In genomic region chr22:24141586-24141985, GRCh38 we compare ENCODE assay signal across 8 cellular contexts. TPM values are rescaled to one million over a fixed set of nuclear protein-coding genes. Genes with fewer than 3 reads are reported as not detected.
A peak's percentile ranks its signal among the peaks of the same experiment; 100 is the strongest.
DNase-seq lines count a peak whose midpoint lies in the region; ATAC-seq and TF ChIP-seq lines count a peak whose summit lies in the region.
"Had no signal": no experiment of that assay in that cellular context is flagged by ENCODE, and none has a peak within 500 bp of the region (broad histone marks: within the 10 kb centered on the region; RNA-seq: fewer than 3 reads in every experiment).

No MANE protein-coding gene starts in this region.

- DNase-seq in HFFc6 (peak; percentile 32), brain microvascular endothelial cell (no peak), Right ventricle myocardium superior (no peak)
- DNase-seq in activated CD4-positive, alpha-beta T cell treated with anti-CD3 and anti-CD28 coated beads, Interleukin-2, amount 10 ng/mL, durations not matched to agents 7 days and 5 days, result peak; percentile 40
- DNase-seq in effector memory CD4-positive, alpha-beta T cell, result no peak
- peak in 1 of 2 donors; percentile 59 for DNase-seq in stimulated activated naive CD8-positive, alpha-beta T cell treated with anti-CD3 and anti-CD28 coated beads, Interleukin-15, amount 100 ng/mL, for 72 hours
- DNase-seq: anterior cingulate cortex had no signal

- peaks cover 59% of the 10 kb centered on the region for H3K4me1 ChIP-seq in effector memory CD4-positive, alpha-beta T cell (ENCODE audit: control insufficient read depth, insufficient read depth, low read length, poor library complexity, severe bottlenecking)

- TF ChIP-seq CTCF in HFFc6 (IDR thresholded peaks at IDR 0.05) (no peak), brain microvascular endothelial cell (IDR thresholded peaks at IDR 0.05; ENCODE audit: low read depth, low read length, missing control alignments) (no peak)

- no peak overlapping the region for H3K4me3 Mint-ChIP-seq in HFFc6
- H3K4me3 Mint-ChIP-seq in activated CD4-positive, alpha-beta T cell treated with anti-CD3 and anti-CD28 coated beads, Interleukin-2, amount 10 ng/mL, durations not matched to agents 7 days and 5 days, result no peak overlapping the region
- peak overlapping the region; percentile 23 to 57 for H3K4me3 Mint-ChIP-seq in stimulated activated naive CD8-positive, alpha-beta T cell treated with anti-CD3 and anti-CD28 coated beads, Interleukin-15, amount 100 ng/mL, for 72 hours

- H3K36me3 ChIP-seq in effector memory CD4-positive, alpha-beta T cell (ENCODE audit: control insufficient read depth, insufficient read depth, low read length), result peaks cover 12% of the 10 kb centered on the region
- H3K36me3 ChIP-seq in brain microvascular endothelial cell (replicated peaks), result no peaks in the 10 kb centered on the region

- H3K4me3 ChIP-seq in effector memory CD4-positive, alpha-beta T cell (ENCODE audit: insufficient read depth, low read depth, low read length, poor library complexity, severe bottlenecking), result no peak overlapping the region
- H3K4me3 ChIP-seq in brain microvascular endothelial cell (ENCODE audit: low read depth, low read length), result no peak overlapping the region

- H3K36me3 Mint-ChIP-seq in HFFc6 (ENCODE audit: low read depth), result no peaks in the 10 kb centered on the region
- peaks cover 36% of the 10 kb centered on the region for H3K36me3 Mint-ChIP-seq in activated CD4-positive, alpha-beta T cell treated with anti-CD3 and anti-CD28 coated beads, Interleukin-2, amount 10 ng/mL, durations not matched to agents 7 days and 5 days (ENCODE audit: low read depth)

- peak overlapping the region; percentile 57; the same call in 1 of the 2 replicates for H3K27ac Mint-ChIP-seq in HFFc6
- H3K27ac Mint-ChIP-seq in activated CD4-positive, alpha-beta T cell treated with anti-CD3 and anti-CD28 coated beads, Interleukin-2, amount 10 ng/mL, durations not matched to agents 7 days and 5 days, result peak overlapping the region; percentile 88
- H3K27ac Mint-ChIP-seq in stimulated activated naive CD8-positive, alpha-beta T cell treated with anti-CD3 and anti-CD28 coated beads, Interleukin-15, amount 100 ng/mL, for 72 hours, result peak overlapping the region; percentile 66 to 95

- no peaks in the 10 kb centered on the region for H3K9me3 ChIP-seq in effector memory CD4-positive, alpha-beta T cell (ENCODE audit: control insufficient read depth, low read length)

- peak overlapping the region; percentile 11 for H3K27ac ChIP-seq in effector memory CD4-positive, alpha-beta T cell (ENCODE audit: insufficient read depth, low read length, poor library complexity, severe bottlenecking)
- no peak overlapping the region for H3K27ac ChIP-seq in brain microvascular endothelial cell

- POLR2A ChIA-PET in activated CD4-positive, alpha-beta T cell treated with anti-CD3 and anti-CD28 coated beads, Interleukin-2, amount 10 ng/mL, durations not matched to agents 7 days and 5 days (lab: Charles Lee), result no interaction called here

- ATAC-seq in stimulated activated naive CD8-positive, alpha-beta T cell treated with anti-CD3 and anti-CD28 coated beads, Interleukin-15, amount 100 ng/mL, for 72 hours, result peak; percentile 91
- no peak for ATAC-seq in HG02623 (IDR thresholded peaks at IDR 0.05; ENCODE audit: unreplicated experiment)
- ATAC-seq in Right ventricle myocardium superior (ENCODE audit: poor library complexity), result no peak

- H3K27me3 Mint-ChIP-seq in HFFc6 (ENCODE audit: insufficient read depth), result peaks cover 2% of the 10 kb centered on the region; the same call in 1 of the 2 replicates
- H3K27me3 Mint-ChIP-seq in activated CD4-positive, alpha-beta T cell treated with anti-CD3 and anti-CD28 coated beads, Interleukin-2, amount 10 ng/mL, durations not matched to agents 7 days and 5 days, result no peaks in the 10 kb centered on the region
- H3K27me3 Mint-ChIP-seq in stimulated activated naive CD8-positive, alpha-beta T cell treated with anti-CD3 and anti-CD28 coated beads, Interleukin-15, amount 100 ng/mL, for 72 hours, result no peaks in the 10 kb centered on the region

- CTCF ChIA-PET in activated CD4-positive, alpha-beta T cell treated with anti-CD3 and anti-CD28 coated beads, Interleukin-2, amount 10 ng/mL, durations not matched to agents 7 days and 5 days (lab: Charles Lee), result interaction anchor here (0.6 to 5.2 kb wide), 2 partner anchors 13 to 677 kb away, joined by 4 to 41 read pairs; no protein-coding TSS in a partner anchor

- intact Hi-C loops in Right ventricle myocardium superior (cut with DNase I), result no loop called here

- in situ Hi-C loops in brain microvascular endothelial cell (cut with HindIII; ENCODE audit: low pct_ligation_motif_present, low sequenced_read_pairs), result no loop called here

- H3K4me1 Mint-ChIP-seq in HFFc6 (ENCODE audit: low read depth), result peaks cover 58% of the 10 kb centered on the region
- peaks cover 62% of the 10 kb centered on the region for H3K4me1 Mint-ChIP-seq in activated CD4-positive, alpha-beta T cell treated with anti-CD3 and anti-CD28 coated beads, Interleukin-2, amount 10 ng/mL, durations not matched to agents 7 days and 5 days
- peaks cover 72% of the 10 kb centered on the region for H3K4me1 Mint-ChIP-seq in stimulated activated naive CD8-positive, alpha-beta T cell treated with anti-CD3 and anti-CD28 coated beads, Interleukin-15, amount 100 ng/mL, for 72 hours

- no peaks in the 10 kb centered on the region for H3K27me3 ChIP-seq in effector memory CD4-positive, alpha-beta T cell (replicated peaks; ENCODE audit: control insufficient read depth, insufficient read depth, low read length, poor library complexity, severe bottlenecking)
- H3K27me3 ChIP-seq in brain microvascular endothelial cell (replicated peaks), result no peaks in the 10 kb centered on the region

- no peaks in the 10 kb centered on the region for H3K9me3 Mint-ChIP-seq in HFFc6
- H3K9me3 Mint-ChIP-seq in activated CD4-positive, alpha-beta T cell treated with anti-CD3 and anti-CD28 coated beads, Interleukin-2, amount 10 ng/mL, durations not matched to agents 7 days and 5 days, result no peaks in the 10 kb centered on the region
- H3K9me3 Mint-ChIP-seq in stimulated activated naive CD8-positive, alpha-beta T cell treated with anti-CD3 and anti-CD28 coated beads, Interleukin-15, amount 100 ng/mL, for 72 hours, result no peaks in the 10 kb centered on the region

RNA-seq across cellular contexts. Expression of gene SUSD2, which starts 39.7 kb away (rescaled TPM):
- under 1 TPM; 0.11 to 0.24 (median 0.19) TPM for total RNA-seq in HFFc6 (2021; fragmentation: NEBNext Ultra II Directional; extraction: Animal tissue kit (Norgen Biotek cat#: 25700))
- 1 to 10 TPM; 1.0 to 1.1 TPM for total RNA-seq in activated CD4-positive, alpha-beta T cell treated with anti-CD3 and anti-CD28 coated beads, Interleukin-2, amount 10 ng/mL, durations not matched to agents 7 days and 5 days
- 2.6 TPM for total RNA-seq in Right ventricle myocardium superior

Comparison
In these comparisons a context has a peak if more than half of its experiments do, and no peak if none do; other contexts are left out.
1. DNase-seq: peak in HFFc6 (single experiment) and activated CD4-positive, alpha-beta T cell treated with anti-CD3 and anti-CD28 coated beads, Interleukin-2, amount 10 ng/mL, durations not matched to agents 7 days and 5 days (single experiment); none in effector memory CD4-positive, alpha-beta T cell (0 of 3), brain microvascular endothelial cell (single experiment) and Right ventricle myocardium superior (single experiment).
2. H3K4me3 Mint-ChIP-seq: peak in stimulated activated naive CD8-positive, alpha-beta T cell treated with anti-CD3 and anti-CD28 coated beads, Interleukin-15, amount 100 ng/mL, for 72 hours (2 of 2); none in HFFc6 (single experiment) and activated CD4-positive, alpha-beta T cell treated with anti-CD3 and anti-CD28 coated beads, Interleukin-2, amount 10 ng/mL, durations not matched to agents 7 days and 5 days (single experiment).
3. Peak in every context shown above with its lines, with median percentiles within 50 percentile points of each other: H3K27ac Mint-ChIP-seq.